Comparison of ENCODE assay signal across 22 cellular contexts in genomic region chr5:169001392-169001791, GRCh38.
"Had no signal": no experiment of that assay in that cellular context is flagged by ENCODE, and none has a peak within 500 bp of the region (broad histone marks: within the 10 kb centered on the region; RNA-seq: fewer than 3 reads in every experiment).

No MANE protein-coding gene starts in this region.

- ATAC-seq: lower lobe of right lung; natural killer cell; stimulated activated memory B cell treated with anti-CD40 and anti-IgM and Interleukin-4, amounts not matched to agents 10 μg/mL and 1 μg/mL and 100 μg/mL, for 72 hours; stimulated activated naive CD8-positive, alpha-beta T cell treated with anti-CD3 and anti-CD28 coated beads, Interleukin-15, amount 100 ng/mL, for 72 hours had no signal

- H3K36me3 ChIP-seq: lower lobe of right lung, ovary, sigmoid colon, spleen, tibial nerve, uterus had no signal

- H3K9me3 Mint-ChIP-seq: immature natural killer cell; naive B cell; natural killer cell; stimulated activated memory B cell treated with anti-CD40 and anti-IgM and Interleukin-4, amounts not matched to agents 10 μg/mL and 1 μg/mL and 100 μg/mL, for 72 hours; stimulated activated naive CD8-positive, alpha-beta T cell treated with anti-CD3 and anti-CD28 coated beads, Interleukin-15, amount 100 ng/mL, for 72 hours; type B pancreatic cell had no signal

- H3K4me1 Mint-ChIP-seq: immature natural killer cell; naive B cell; natural killer cell; stimulated activated memory B cell treated with anti-CD40 and anti-IgM and Interleukin-4, amounts not matched to agents 10 μg/mL and 1 μg/mL and 100 μg/mL, for 72 hours; stimulated activated naive CD8-positive, alpha-beta T cell treated with anti-CD3 and anti-CD28 coated beads, Interleukin-15, amount 100 ng/mL, for 72 hours had no signal

- H3K4me3 ChIP-seq: lower lobe of right lung, ovary, sigmoid colon, spleen, tibial nerve, uterus had no signal

- DNase-seq: hypothalamus; immature natural killer cell; kidney; lower lobe of right lung; mammary epithelial cell; mesenchymal stem cell; naive B cell; natural killer cell; ovary; right cardiac atrium; sigmoid colon; small intestine; spleen; stimulated activated CD4-positive, alpha-beta T cell treated with anti-CD3 and anti-CD28 coated beads, Interleukin-4, amount 100 ng/mL, for 24 hours; stimulated activated naive CD4-positive, alpha-beta T cell treated with Interleukin-2 at 50 U/mL for 16 hours; stimulated activated naive CD8-positive, alpha-beta T cell treated with anti-CD3 and anti-CD28 coated beads, Interleukin-15, amount 100 ng/mL, for 72 hours; substantia nigra; uterus had no signal

- H3K27ac ChIP-seq: lower lobe of right lung, sigmoid colon, spleen, tibial nerve, uterus had no signal

- H3K27me3 ChIP-seq: ovary, sigmoid colon, tibial nerve, uterus had no signal

- H3K9me3 ChIP-seq: lower lobe of right lung, ovary, sigmoid colon, spleen, tibial nerve, uterus had no signal

- H3K4me3 Mint-ChIP-seq: immature natural killer cell; naive B cell; natural killer cell; stimulated activated memory B cell treated with anti-CD40 and anti-IgM and Interleukin-4, amounts not matched to agents 10 μg/mL and 1 μg/mL and 100 μg/mL, for 72 hours; stimulated activated naive CD8-positive, alpha-beta T cell treated with anti-CD3 and anti-CD28 coated beads, Interleukin-15, amount 100 ng/mL, for 72 hours; type B pancreatic cell had no signal

- H3K27me3 Mint-ChIP-seq: stimulated activated memory B cell treated with anti-CD40 and anti-IgM and Interleukin-4, amounts not matched to agents 10 μg/mL and 1 μg/mL and 100 μg/mL, for 72 hours; stimulated activated naive CD8-positive, alpha-beta T cell treated with anti-CD3 and anti-CD28 coated beads, Interleukin-15, amount 100 ng/mL, for 72 hours had no signal

- H3K27ac Mint-ChIP-seq: immature natural killer cell; naive B cell; natural killer cell; progenitor cell of endocrine pancreas; stimulated activated memory B cell treated with anti-CD40 and anti-IgM and Interleukin-4, amounts not matched to agents 10 μg/mL and 1 μg/mL and 100 μg/mL, for 72 hours; stimulated activated naive CD8-positive, alpha-beta T cell treated with anti-CD3 and anti-CD28 coated beads, Interleukin-15, amount 100 ng/mL, for 72 hours; type B pancreatic cell had no signal

- H3K36me3 Mint-ChIP-seq: immature natural killer cell; naive B cell; natural killer cell; stimulated activated memory B cell treated with anti-CD40 and anti-IgM and Interleukin-4, amounts not matched to agents 10 μg/mL and 1 μg/mL and 100 μg/mL, for 72 hours; type B pancreatic cell had no signal

- H3K4me1 ChIP-seq: lower lobe of right lung, spleen, uterus had no signal
